1 cellular context compared by ENCODE assay signal in genomic region chr10:79246209-79246581, GRCh38.
TF ChIP-seq lines count a peak whose summit lies in the region.

No MANE protein-coding gene starts in this region.

TF ChIP-seq in HepG2, 621 proteins besides CTCF, POLR2A, EP300 and RAD21 (continued from another document):
- TF ChIP-seq, protein P1, sequence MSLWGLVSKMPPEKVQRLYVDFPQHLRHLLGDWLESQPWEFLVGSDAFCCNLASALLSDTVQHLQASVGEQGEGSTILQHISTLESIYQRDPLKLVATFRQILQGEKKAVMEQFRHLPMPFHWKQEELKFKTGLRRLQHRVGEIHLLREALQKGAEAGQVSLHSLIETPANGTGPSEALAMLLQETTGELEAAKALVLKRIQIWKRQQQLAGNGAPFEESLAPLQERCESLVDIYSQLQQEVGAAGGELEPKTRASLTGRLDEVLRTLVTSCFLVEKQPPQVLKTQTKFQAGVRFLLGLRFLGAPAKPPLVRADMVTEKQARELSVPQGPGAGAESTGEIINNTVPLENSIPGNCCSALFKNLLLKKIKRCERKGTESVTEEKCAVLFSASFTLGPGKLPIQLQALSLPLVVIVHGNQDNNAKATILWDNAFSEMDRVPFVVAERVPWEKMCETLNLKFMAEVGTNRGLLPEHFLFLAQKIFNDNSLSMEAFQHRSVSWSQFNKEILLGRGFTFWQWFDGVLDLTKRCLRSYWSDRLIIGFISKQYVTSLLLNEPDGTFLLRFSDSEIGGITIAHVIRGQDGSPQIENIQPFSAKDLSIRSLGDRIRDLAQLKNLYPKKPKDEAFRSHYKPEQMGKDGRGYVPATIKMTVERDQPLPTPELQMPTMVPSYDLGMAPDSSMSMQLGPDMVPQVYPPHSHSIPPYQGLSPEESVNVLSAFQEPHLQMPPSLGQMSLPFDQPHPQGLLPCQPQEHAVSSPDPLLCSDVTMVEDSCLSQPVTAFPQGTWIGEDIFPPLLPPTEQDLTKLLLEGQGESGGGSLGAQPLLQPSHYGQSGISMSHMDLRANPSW (CRISPR knock-in tag; IDR thresholded peaks at IDR 0.05; ENCODE audit: borderline replicate concordance), result no peak
- TF ChIP-seq POLR2AphosphoS5 (IDR thresholded peaks at IDR 0.05; ENCODE audit: low read depth, low read length) (no peak), ZZZ3 (CRISPR knock-in tag; IDR thresholded peaks at IDR 0.05; ENCODE audit: borderline replicate concordance) (no peak), ZNF577 (CRISPR knock-in tag; IDR thresholded peaks at IDR 0.05; ENCODE audit: borderline replicate concordance, low read depth) (no peak), GTF2F1 (IDR thresholded peaks at IDR 0.05; ENCODE audit: low read length) (no peak), ZNF704 (CRISPR knock-in tag; IDR thresholded peaks at IDR 0.05; ENCODE audit: borderline replicate concordance) (no peak)
